Comparison of ENCODE assay signal across 8 cellular contexts in the genomic region with DNA sequence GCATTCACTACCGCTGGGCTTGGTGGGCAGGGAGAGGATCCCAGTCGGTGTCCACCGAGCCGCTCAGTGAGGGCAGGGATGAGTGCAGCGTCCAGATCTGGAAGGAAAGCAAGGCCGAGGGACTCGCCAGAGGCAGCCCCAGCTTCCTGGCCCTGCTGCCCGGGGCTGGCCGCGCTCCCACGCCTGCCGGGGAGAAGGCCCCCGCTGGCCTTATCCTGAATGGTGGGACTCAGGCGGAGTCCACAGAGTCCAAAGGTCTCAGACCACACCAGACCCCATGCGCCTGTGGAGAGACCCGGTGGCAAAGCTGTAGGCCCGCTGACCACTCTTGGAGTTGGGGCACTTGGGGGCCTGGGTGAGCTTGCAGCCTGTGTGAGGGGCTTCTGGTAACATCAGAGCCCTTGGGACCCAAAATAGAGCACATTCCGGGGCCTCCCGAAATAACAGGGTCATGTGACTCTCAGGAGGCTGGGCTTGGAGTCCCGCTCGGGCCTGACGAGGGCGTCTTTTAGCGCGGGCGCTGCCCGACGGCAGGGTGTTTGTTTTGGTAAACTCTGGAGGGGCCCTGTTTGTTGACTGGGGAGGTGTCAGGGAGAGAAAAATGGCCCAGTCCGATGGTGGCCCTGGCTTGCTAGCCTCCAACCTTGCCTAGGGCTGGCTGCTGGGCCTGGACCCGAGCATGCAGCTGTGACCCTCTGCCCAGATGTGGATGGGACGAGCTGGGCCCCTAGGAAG. TPM values are rescaled to one million over a fixed set of nuclear protein-coding genes. Genes with fewer than 3 reads are reported as not detected.
DNase-seq lines count a peak whose midpoint lies in the region; ATAC-seq, FAIRE-seq and TF ChIP-seq lines count a peak whose summit lies in the region.

No MANE protein-coding gene starts in this region.

- in situ Hi-C loops in ACHN (cut with HindIII; ENCODE audit: low pct_ligation_motif_present, low pct_unique_long_range_greater_than_20kb, low sequenced_read_pairs) = no loop called here

- H3K36me3 ChIP-seq in small intestine (ENCODE audit: control insufficient read depth in 2 of 2, insufficient read depth in 2 of 2, low read length in 2 of 2) = no peaks in the 10 kb centered on the region

- no peaks in the 10 kb centered on the region for H3K4me1 ChIP-seq in H9 (ENCODE audit: insufficient read depth, low read length)
- H3K4me1 ChIP-seq in small intestine (ENCODE audit: control insufficient read depth in 2 of 2, insufficient read depth in 1 of 2, low read depth in 1 of 2, low read length in 1 of 2) = peaks cover 16 to 24% of the 10 kb centered on the region in 2 donors

- no peak overlapping the region for H4K8ac ChIP-seq in H9 (replicated peaks; ENCODE audit: insufficient read length, low read depth, low read length)

- H2BK20ac ChIP-seq in H9 (ENCODE audit: low read depth, low read length, poor library complexity, severe bottlenecking) = no peak overlapping the region

- no peaks in the 10 kb centered on the region for H3K27me3 ChIP-seq in H9 (ENCODE audit: insufficient read depth, low read length)
- no peaks in the 10 kb centered on the region for H3K27me3 ChIP-seq in small intestine (ENCODE audit: control insufficient read depth in 2 of 2, insufficient read depth in 2 of 2, low read length in 2 of 2)

- CTCF ChIA-PET in MCF 10A (lab: Yijun Ruan, JAX) = interaction anchor here (0.7 to 2.7 kb wide), 5 partner anchors 26 to 161 kb away, joined by 3 to 20 read pairs (median 4); no protein-coding TSS in a partner anchor

- H3K9me3 ChIP-seq in H9 (ENCODE audit: control insufficient read depth, low read depth, low read length) (no peaks in the 10 kb centered on the region), small intestine (ENCODE audit: control insufficient read depth, low read depth) (no peaks in the 10 kb centered on the region)

- H4K5ac ChIP-seq in H9 (ENCODE audit: insufficient read length, low read depth, low read length) = no peak overlapping the region

- peaks cover 3% of the 10 kb centered on the region for H3K79me1 ChIP-seq in H9 (ENCODE audit: insufficient read depth, low read depth, low read length, poor library complexity, severe bottlenecking)

- H3K36me3 Mint-ChIP-seq in H9 (ENCODE audit: insufficient read depth in 1 of 3, low read depth in 3 of 3) (no peaks in the 10 kb centered on the region), MCF 10A (ENCODE audit: insufficient read depth, unreplicated experiment) (peaks cover 9% of the 10 kb centered on the region)

- H3T11ph ChIP-seq in H9 (ENCODE audit: low read length) = no peak overlapping the region

- H3K27ac Mint-ChIP-seq in H9 (peak overlapping the region; percentile 70 to 87 (median 86); a peak in 4 of 7 replicates), MCF 10A (ENCODE audit: low read depth, unreplicated experiment) (peak overlapping the region; percentile 61)

- H2BK15ac ChIP-seq in H9 (ENCODE audit: low read depth, low read length) = no peak overlapping the region

- H3K4me2 ChIP-seq in H9 (ENCODE audit: insufficient read depth, insufficient read length, low read length) = no peak overlapping the region

- no peak overlapping the region for H3K9ac ChIP-seq in H9 (ENCODE audit: extremely low read depth, insufficient read length, low read length)

- FAIRE-seq in small intestine (lab: Jason Lieb, UNC) = no peak

- TF ChIP-seq CTCF in H9 (conservative IDR thresholded peaks at IDR 0.05) (no peak), MCF 10A (IDR thresholded peaks at IDR 0.05; ENCODE audit: unreplicated experiment) (no peak)

- H3K27me3 Mint-ChIP-seq in H9 (ENCODE audit: low read depth) (peaks cover 4% of the 10 kb centered on the region), MCF 10A (ENCODE audit: insufficient read depth, unreplicated experiment) (no peaks in the 10 kb centered on the region)

- H2AFZ ChIP-seq in H9 (ENCODE audit: low read length) = no peak overlapping the region

- no peak overlapping the region for H2BK5ac ChIP-seq in H9 (ENCODE audit: insufficient read length, low read length)

- DNase-seq in H9 = no peak
- DNase-seq in MCF 10A (ENCODE audit: unreplicated experiment) = no peak
- peak; percentile 42 for DNase-seq in iris pigment epithelial cell (ENCODE audit: low read depth)
- DNase-seq in small intestine = peak; percentile 61
- no peak for DNase-seq in ACHN
- DNase-seq in cerebellar cortex (ENCODE audit: low spot score) = no peak
- no peak for DNase-seq in central memory CD4-positive, alpha-beta T cell

- no peak overlapping the region for H3K56ac ChIP-seq in H9 (ENCODE audit: insufficient read length, low read depth, low read length)

- no TSS peak for BruUV-seq in MCF 10A (replicated peaks; lab: Mats Ljungman, UMichigan)

- WGBS in H9 (ENCODE audit: extremely low coverage, insufficient read length, low lambda C conversion rate) = no CpG with 5 or more reads among the region's 31 CpGs
- 15 to 36% (median 35%) methylated on average over 29 to 31 of the region's 31 CpGs for WGBS in small intestine, 3 donors

- peak overlapping the region; percentile 41; the same call in 1 of the 2 replicates for H3K14ac ChIP-seq in H9 (ENCODE audit: insufficient read depth, low read length)

- POLR2A ChIA-PET in MCF 10A (lab: Yijun Ruan, JAX) = interaction anchor here (1.4 to 4.2 kb wide), 11 partner anchors 26 to 191 kb away, joined by 3 to 51 read pairs (median 5); no protein-coding TSS in a partner anchor

- no peak overlapping the region for H3K27ac ChIP-seq in H9 (ENCODE audit: insufficient read length, low read depth, low read length)
- H3K27ac ChIP-seq in small intestine (ENCODE audit: low read depth in 1 of 2, low read length in 1 of 2) = peak overlapping the region; percentile 88 to 96

- no peak overlapping the region for H3K23ac ChIP-seq in H9 (ENCODE audit: insufficient read length, low read depth, low read length)

- intact Hi-C loops in MCF 10A (cut with micrococcal nuclease) = loop anchor here (5.0 kb wide), 1 partner anchor 152 kb away; no protein-coding TSS in a partner anchor

- H3K18ac ChIP-seq in H9 (ENCODE audit: insufficient read length, low read depth, low read length) = no peak overlapping the region

- H3K9me3 Mint-ChIP-seq in H9 = no peaks in the 10 kb centered on the region
- H3K9me3 Mint-ChIP-seq in MCF 10A (ENCODE audit: unreplicated experiment) = no peaks in the 10 kb centered on the region

- no peaks in the 10 kb centered on the region for H4K20me1 ChIP-seq in H9 (ENCODE audit: control insufficient read depth, insufficient read depth, insufficient read length)

- H3K4me1 Mint-ChIP-seq in H9 (peaks cover 28 to 49% of the 10 kb centered on the region in 2 experiments), MCF 10A (ENCODE audit: insufficient read depth, unreplicated experiment) (peaks cover 36% of the 10 kb centered on the region)

- no peak overlapping the region for H2AK5ac ChIP-seq in H9 (ENCODE audit: insufficient read length, low read length)

- peak overlapping the region; percentile 20 to 88 for H3K4me3 ChIP-seq in small intestine (ENCODE audit: low read depth in 1 of 2, low read length in 2 of 2)

- H3K23me2 ChIP-seq in H9 (ENCODE audit: insufficient read length, low read depth, low read length, poor library complexity, severe bottlenecking) = peaks cover 7% of the 10 kb centered on the region

- H3K79me2 ChIP-seq in H9 (ENCODE audit: insufficient read depth, low read length) = peaks cover 4% of the 10 kb centered on the region; the same call in 1 of the 2 replicates

- no peak overlapping the region for H2BK120ac ChIP-seq in H9 (ENCODE audit: low read depth, low read length, poor library complexity, severe bottlenecking)

- H3K4ac ChIP-seq in H9 (ENCODE audit: low read depth, low read length) = no peak overlapping the region

- H3K4me3 Mint-ChIP-seq in H9 (no peak overlapping the region), MCF 10A (ENCODE audit: unreplicated experiment) (peak overlapping the region; percentile 81)

- H2BK12ac ChIP-seq in H9 (ENCODE audit: insufficient read length, low read depth, low read length) = no peak overlapping the region

- no peak overlapping the region for H4K91ac ChIP-seq in H9 (ENCODE audit: insufficient read length, low read depth, low read length)

- ATAC-seq in GM19455 (IDR thresholded peaks at IDR 0.05; ENCODE audit: unreplicated experiment) = no peak

RNA-seq across cellular contexts. Expression of a gene that starts 2.8 kb away (rescaled TPM):
- 29.9 and 30.1 TPM in 2 replicates for total RNA-seq in H9 (2021)
- total RNA-seq in MCF 10A (2022) = 57.7 and 65.5 TPM in 2 replicates
- polyA plus RNA-seq in small intestine = 10 to 100 TPM; 30.8 to 48.3 (median 34.7) TPM

Comparison
In these comparisons a context has a peak if more than half of its experiments do, and no peak if none do; other contexts are left out.
1. DNase-seq: peak in iris pigment epithelial cell (single experiment) and small intestine (single experiment); none in H9 (single experiment), MCF 10A (single experiment), ACHN (single experiment), cerebellar cortex (single experiment) and central memory CD4-positive, alpha-beta T cell (single experiment).